In genomic region chr17:4035081-4035680, GRCh38 we compare ENCODE assay signal across 19 cellular contexts.
A peak's percentile ranks its signal among the peaks of the same experiment; 100 is the strongest.
DNase-seq lines count a peak whose midpoint lies in the region; ATAC-seq and TF ChIP-seq lines count a peak whose summit lies in the region.
"Had no signal": no experiment of that assay in that cellular context is flagged by ENCODE, and none has a peak within 500 bp of the region (broad histone marks: within the 10 kb centered on the region; RNA-seq: fewer than 3 reads in every experiment).

No MANE protein-coding gene starts in this region.

- TF ChIP-seq CTCF in OCI-LY3 (IDR thresholded peaks at IDR 0.05; ENCODE audit: low read depth, low read length), result 0 out of 2 replicates have a peak, but pooled peaks have one; percentile 6

- H3K36me3 ChIP-seq in OCI-LY3 (replicated peaks; ENCODE audit: low read depth, low read length), result peaks cover 8% of the 10 kb centered on the region

- H3K4me1 Mint-ChIP-seq in activated naive CD4-positive, alpha-beta T cell treated with anti-CD3 and anti-CD28 coated beads, Interleukin-2, amount 10 ng/mL, durations not matched to agents 7 days and 5 days, result peaks cover 7% of the 10 kb centered on the region
- H3K4me1 Mint-ChIP-seq in activated naive CD4-positive, alpha-beta T cell treated with anti-CD3 and anti-CD28 coated beads for 36 hours (ENCODE audit: low read depth), result no peaks in the 10 kb centered on the region
- H3K4me1 Mint-ChIP-seq in effector memory CD8-positive, alpha-beta T cell (ENCODE audit: low read depth in 2 of 2), result peaks cover 0 to 6% of the 10 kb centered on the region in 2 donors

- H4K20me1 ChIP-seq in OCI-LY3 (ENCODE audit: insufficient read depth, low read length), result no peaks in the 10 kb centered on the region

- no peak overlapping the region for H3K9ac ChIP-seq in OCI-LY3 (ENCODE audit: low read length)
- H3K9ac ChIP-seq: SK-N-SH had no signal

- no peaks in the 10 kb centered on the region for H3K9me3 Mint-ChIP-seq in activated naive CD4-positive, alpha-beta T cell treated with anti-CD3 and anti-CD28 coated beads, Interleukin-2, amount 10 ng/mL, durations not matched to agents 7 days and 5 days
- no peaks in the 10 kb centered on the region for H3K9me3 Mint-ChIP-seq in activated naive CD4-positive, alpha-beta T cell treated with anti-CD3 and anti-CD28 coated beads for 36 hours
- no peaks in the 10 kb centered on the region for H3K9me3 Mint-ChIP-seq in effector memory CD8-positive, alpha-beta T cell

- ATAC-seq in effector memory CD8-positive, alpha-beta T cell (replicated peaks), result no peak
- ATAC-seq: upper lobe of right lung had no signal

- CTCF ChIA-PET in activated naive CD4-positive, alpha-beta T cell treated with anti-CD3 and anti-CD28 coated beads, Interleukin-2, amount 10 ng/mL, durations not matched to agents 7 days and 5 days (lab: Charles Lee), result interaction anchor here (0.9 to 1.5 kb wide), 3 partner anchors 9 to 122 kb away, joined by 3 read pairs; no protein-coding TSS in a partner anchor
- CTCF ChIA-PET in activated naive CD4-positive, alpha-beta T cell treated with anti-CD3 and anti-CD28 coated beads for 36 hours (lab: Charles Lee), result interaction anchor here (1.3 kb wide), 1 partner anchor 9 kb away, joined by 4 read pairs; no protein-coding TSS in a partner anchor

- no peaks in the 10 kb centered on the region for H3K27me3 ChIP-seq in OCI-LY3 (ENCODE audit: low read depth, low read length)
- H3K27me3 ChIP-seq: brain microvascular endothelial cell, ovary, upper lobe of right lung had no signal

- peaks cover 56% of the 10 kb centered on the region for H3K36me3 Mint-ChIP-seq in activated naive CD4-positive, alpha-beta T cell treated with anti-CD3 and anti-CD28 coated beads, Interleukin-2, amount 10 ng/mL, durations not matched to agents 7 days and 5 days
- H3K36me3 Mint-ChIP-seq in activated naive CD4-positive, alpha-beta T cell treated with anti-CD3 and anti-CD28 coated beads for 36 hours (ENCODE audit: low read depth), result peaks cover 33% of the 10 kb centered on the region
- peaks cover 81% of the 10 kb centered on the region for H3K36me3 Mint-ChIP-seq in effector memory CD8-positive, alpha-beta T cell (ENCODE audit: insufficient read depth)

- intact Hi-C loops in activated naive CD4-positive, alpha-beta T cell treated with anti-CD3 and anti-CD28 coated beads for 36 hours (cut with micrococcal nuclease), result no loop called here

- no peak overlapping the region for H3K4me3 ChIP-seq in OCI-LY3 (ENCODE audit: low read length)
- H3K4me3 ChIP-seq: ovary, smooth muscle cell, upper lobe of right lung had no signal

- no peak overlapping the region for H3K27ac ChIP-seq in OCI-LY3 (ENCODE audit: low read length)
- peak overlapping the region; percentile 13 for H3K27ac ChIP-seq in substantia nigra (ENCODE audit: low read depth, low read length, poor library complexity, severe bottlenecking)
- H3K27ac ChIP-seq: brain microvascular endothelial cell, HL-60, ovary, upper lobe of right lung had no signal

- H3K79me2 ChIP-seq in OCI-LY3 (ENCODE audit: low read length), result no peaks in the 10 kb centered on the region

- DNase-seq in activated naive CD4-positive, alpha-beta T cell treated with anti-CD3 and anti-CD28 coated beads, Interleukin-2, amount 10 ng/mL, durations not matched to agents 7 days and 5 days, result no peak
- no peak for DNase-seq in activated naive CD4-positive, alpha-beta T cell treated with anti-CD3 and anti-CD28 coated beads for 36 hours
- DNase-seq in effector memory CD8-positive, alpha-beta T cell, result no peak
- DNase-seq in substantia nigra (lab: John Stamatoyannopoulos, UW) (no peak), UCSD-AML1 (lab: John Stamatoyannopoulos, UW; ENCODE audit: unreplicated experiment) (no peak), NCI-H2171 treated with DMSO at 0.1 percent for 48 hours (lab: John Stamatoyannopoulos, UW) (no peak)
- no peak for DNase-seq in effector CD4-positive, alpha-beta T cell
- DNase-seq: ACHN; activated naive CD4-positive, alpha-beta T cell; brain microvascular endothelial cell; KG1; NCI-H1694; NCI-H446 treated with DMSO at 0.1 percent for 48 hours; ovary; SK-N-SH; upper lobe of right lung had no signal

- H3K4me2 ChIP-seq in OCI-LY3 (ENCODE audit: low read length), result no peak overlapping the region
- H3K4me2 ChIP-seq: SK-N-SH, smooth muscle cell had no signal

- no peak overlapping the region for H3K4me3 Mint-ChIP-seq in activated naive CD4-positive, alpha-beta T cell treated with anti-CD3 and anti-CD28 coated beads, Interleukin-2, amount 10 ng/mL, durations not matched to agents 7 days and 5 days
- no peak overlapping the region for H3K4me3 Mint-ChIP-seq in activated naive CD4-positive, alpha-beta T cell treated with anti-CD3 and anti-CD28 coated beads for 36 hours
- H3K4me3 Mint-ChIP-seq in effector memory CD8-positive, alpha-beta T cell, result no peak overlapping the region

- H2AFZ ChIP-seq in OCI-LY3 (ENCODE audit: low read depth, low read length), result no peak overlapping the region

- H3K27ac Mint-ChIP-seq in activated naive CD4-positive, alpha-beta T cell treated with anti-CD3 and anti-CD28 coated beads, Interleukin-2, amount 10 ng/mL, durations not matched to agents 7 days and 5 days, result peak overlapping the region; percentile 66
- H3K27ac Mint-ChIP-seq in activated naive CD4-positive, alpha-beta T cell treated with anti-CD3 and anti-CD28 coated beads for 36 hours, result no peak overlapping the region
- peak overlapping the region; percentile 70 to 90 for H3K27ac Mint-ChIP-seq in effector memory CD8-positive, alpha-beta T cell

- H3K4me1 ChIP-seq in OCI-LY3 (ENCODE audit: low read length), result no peaks in the 10 kb centered on the region
- H3K4me1 ChIP-seq: upper lobe of right lung had no signal

- H3K27me3 Mint-ChIP-seq in activated naive CD4-positive, alpha-beta T cell treated with anti-CD3 and anti-CD28 coated beads, Interleukin-2, amount 10 ng/mL, durations not matched to agents 7 days and 5 days, result no peaks in the 10 kb centered on the region
- no peaks in the 10 kb centered on the region for H3K27me3 Mint-ChIP-seq in activated naive CD4-positive, alpha-beta T cell treated with anti-CD3 and anti-CD28 coated beads for 36 hours (ENCODE audit: low read depth)
- H3K27me3 Mint-ChIP-seq in effector memory CD8-positive, alpha-beta T cell, result no peaks in the 10 kb centered on the region

- no peaks in the 10 kb centered on the region for H3K9me3 ChIP-seq in OCI-LY3 (ENCODE audit: insufficient read depth, low read length)
- H3K9me3 ChIP-seq: ovary, SK-N-SH, upper lobe of right lung had no signal
